ENCODE assay signal across 19 cellular contexts in genomic region chr4:15714616-15715015, GRCh38. TPM values are rescaled to one million over a fixed set of nuclear protein-coding genes. Genes with fewer than 3 reads are reported as not detected.
DNase-seq lines count a peak whose midpoint lies in the region; ATAC-seq and TF ChIP-seq lines count a peak whose summit lies in the region.
"Had no signal": no experiment of that assay in that cellular context is flagged by ENCODE, and none has a peak within 500 bp of the region (broad histone marks: within the 10 kb centered on the region; RNA-seq: fewer than 3 reads in every experiment).

No MANE protein-coding gene starts in this region.

- no peak overlapping the region for H3K4me3 ChIP-seq in fibroblast of mammary gland (ENCODE audit: control insufficient read depth, low read depth, low read length)
- no peak overlapping the region for H3K4me3 ChIP-seq in vagina
- H3K4me3 ChIP-seq: cardiac muscle cell had no signal

- H3K9me3 ChIP-seq in vagina = no peaks in the 10 kb centered on the region

- no peak for TF ChIP-seq POLR2A in vagina (IDR thresholded peaks at IDR 0.05)

- no peaks in the 10 kb centered on the region for H3K36me3 ChIP-seq in vagina
- H3K36me3 ChIP-seq: cardiac muscle cell had no signal

- TF ChIP-seq CTCF in fibroblast of mammary gland (conservative IDR thresholded peaks at IDR 0.05; ENCODE audit: control insufficient read depth, insufficient read depth, low read depth, low read length) (no peak), vagina (IDR thresholded peaks at IDR 0.05) (no peak)

- intact Hi-C loops in vagina (cut with DNase I) = no loop called here

- no peaks in the 10 kb centered on the region for H3K27me3 ChIP-seq in vagina
- H3K27me3 ChIP-seq: cardiac muscle cell had no signal

- no peak for ATAC-seq in GM21717 (IDR thresholded peaks at IDR 0.05; ENCODE audit: unreplicated experiment)
- ATAC-seq: esophagus mucosa had no signal

- H3K27ac ChIP-seq in vagina = no peak overlapping the region
- H3K27ac ChIP-seq: cardiac muscle cell, parathyroid adenoma, RWPE1 had no signal

- H3K4me1 ChIP-seq in vagina = no peaks in the 10 kb centered on the region
- H3K4me1 ChIP-seq: parathyroid adenoma had no signal

- DNase-seq in EH (ENCODE audit: low read depth) (peak; percentile 54), RPMI7951 (ENCODE audit: low read depth) (peak; percentile 34), fibroblast of mammary gland (ENCODE audit: low read depth) (peak; percentile 31), mucosa of gallbladder (ENCODE audit: low spot score) (peak; percentile 31), vagina (ENCODE audit: extremely low spot score in 2 of 2) (no peak), Ammon's horn (ENCODE audit: low spot score) (no peak), SHP77 treated with DMSO at 0.1 percent for 48 hours (lab: John Stamatoyannopoulos, UW) (no peak)
- DNase-seq: activated CD4-positive, alpha-beta memory T cell treated with anti-CD3 and anti-CD28 coated beads for 36 hours; activated naive CD4-positive, alpha-beta T cell treated with anti-CD3 and anti-CD28 coated beads, Interleukin-2, amount 10 ng/mL, durations not matched to agents 7 days and 5 days; activated T-cell treated with anti-CD3 and anti-CD28 coated beads, Interleukin-2, amount 50 U/mL, for 1 hour; Calu3; Kasumi-1; kidney; NCI-H1417 had no signal

RNA-seq across cellular contexts. Expression of gene BST1, which starts 11.8 kb away (rescaled TPM):
- 15.3 and 21.2 TPM in 2 replicates for total RNA-seq in RPMI7951 (2014; rRNA removed; shearing (Covaris generic))
- 12.7 TPM for total RNA-seq in mucosa of gallbladder
- 5.2 TPM for total RNA-seq in vagina

RNA-seq across cellular contexts. Expression of gene FAM200B, which starts 33.0 kb away (rescaled TPM):
- 57.0 and 58.6 TPM in 2 replicates for total RNA-seq in RPMI7951 (2014; rRNA removed; shearing (Covaris generic))
- total RNA-seq in mucosa of gallbladder (33.9 TPM), vagina (29.5 TPM)

RNA-seq across cellular contexts. Expression of gene FBXL5, which starts 59.5 kb away (rescaled TPM):
- 88.7 and 89.0 TPM in 2 replicates for total RNA-seq in RPMI7951 (2014; rRNA removed; shearing (Covaris generic))
- total RNA-seq in mucosa of gallbladder (93.5 TPM), vagina (103 TPM)

Comparison
In these comparisons a context has a peak if more than half of its experiments do, and no peak if none do; other contexts are left out.
1. DNase-seq: peak in EH (single experiment), RPMI7951 (single experiment), fibroblast of mammary gland (single experiment) and mucosa of gallbladder (single experiment); none in vagina (0 of 2), Ammon's horn (single experiment) and SHP77 treated with DMSO at 0.1 percent for 48 hours (single experiment).